ENCODE assay signal across 1 cellular context in the genomic region with DNA sequence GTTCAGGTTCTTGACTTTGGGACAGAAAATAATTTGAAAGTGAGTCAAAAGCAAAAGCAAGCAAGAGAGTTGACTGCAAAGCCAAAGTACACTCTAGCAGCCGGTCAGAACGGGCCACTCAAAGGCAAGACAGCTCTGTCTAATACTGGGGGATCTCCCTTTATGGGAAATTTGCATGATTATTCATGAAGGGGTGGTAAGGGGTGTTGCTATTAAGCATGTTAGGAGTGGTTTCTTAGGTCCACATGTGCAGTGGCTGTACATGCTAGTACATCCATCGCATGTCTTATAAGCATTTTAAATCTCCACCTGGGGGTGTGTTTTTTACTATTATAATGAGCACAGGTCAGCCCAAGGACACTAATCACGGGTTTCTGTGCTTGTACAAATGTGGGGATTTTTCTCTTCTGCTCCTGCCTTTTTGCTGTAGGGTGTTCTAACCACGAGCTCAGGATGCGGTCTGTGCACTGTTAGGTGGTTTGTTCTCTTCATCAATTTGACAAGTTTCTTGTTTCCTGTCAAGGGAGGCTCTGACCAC.
TF ChIP-seq lines count a peak whose summit lies in the region.

No MANE protein-coding gene starts in this region.

TF ChIP-seq in GM12878, 131 proteins besides CTCF, POLR2A, EP300 and RAD21 (continued from another document):
- TF ChIP-seq, protein P1, sequence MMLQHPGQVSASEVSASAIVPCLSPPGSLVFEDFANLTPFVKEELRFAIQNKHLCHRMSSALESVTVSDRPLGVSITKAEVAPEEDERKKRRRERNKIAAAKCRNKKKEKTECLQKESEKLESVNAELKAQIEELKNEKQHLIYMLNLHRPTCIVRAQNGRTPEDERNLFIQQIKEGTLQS (IDR thresholded peaks at IDR 0.05; ENCODE audit: borderline replicate concordance, extremely low read depth, low read depth, low read length): no peak
- TF ChIP-seq RBBP5 (conservative IDR thresholded peaks at IDR 0.05) (no peak), EGR1 (IDR thresholded peaks at IDR 0.05; ENCODE audit: borderline replicate concordance in 1 of 2, low read depth in 2 of 2, low read length in 2 of 2) (no peak), YBX1 (IDR thresholded peaks at IDR 0.05) (no peak), RFX5 (IDR thresholded peaks at IDR 0.05; ENCODE audit: low read depth, low read length) (no peak), TCF12 (IDR thresholded peaks at IDR 0.05; ENCODE audit: low read depth, low read length) (no peak), ZNF207 (IDR thresholded peaks at IDR 0.05; ENCODE audit: borderline replicate concordance) (no peak)
- TF ChIP-seq, protein P2, sequence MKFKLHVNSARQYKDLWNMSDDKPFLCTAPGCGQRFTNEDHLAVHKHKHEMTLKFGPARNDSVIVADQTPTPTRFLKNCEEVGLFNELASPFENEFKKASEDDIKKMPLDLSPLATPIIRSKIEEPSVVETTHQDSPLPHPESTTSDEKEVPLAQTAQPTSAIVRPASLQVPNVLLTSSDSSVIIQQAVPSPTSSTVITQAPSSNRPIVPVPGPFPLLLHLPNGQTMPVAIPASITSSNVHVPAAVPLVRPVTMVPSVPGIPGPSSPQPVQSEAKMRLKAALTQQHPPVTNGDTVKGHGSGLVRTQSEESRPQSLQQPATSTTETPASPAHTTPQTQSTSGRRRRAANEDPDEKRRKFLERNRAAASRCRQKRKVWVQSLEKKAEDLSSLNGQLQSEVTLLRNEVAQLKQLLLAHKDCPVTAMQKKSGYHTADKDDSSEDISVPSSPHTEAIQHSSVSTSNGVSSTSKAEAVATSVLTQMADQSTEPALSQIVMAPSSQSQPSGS (IDR thresholded peaks at IDR 0.05; ENCODE audit: low read length): no peak
- TF ChIP-seq, protein P3, sequence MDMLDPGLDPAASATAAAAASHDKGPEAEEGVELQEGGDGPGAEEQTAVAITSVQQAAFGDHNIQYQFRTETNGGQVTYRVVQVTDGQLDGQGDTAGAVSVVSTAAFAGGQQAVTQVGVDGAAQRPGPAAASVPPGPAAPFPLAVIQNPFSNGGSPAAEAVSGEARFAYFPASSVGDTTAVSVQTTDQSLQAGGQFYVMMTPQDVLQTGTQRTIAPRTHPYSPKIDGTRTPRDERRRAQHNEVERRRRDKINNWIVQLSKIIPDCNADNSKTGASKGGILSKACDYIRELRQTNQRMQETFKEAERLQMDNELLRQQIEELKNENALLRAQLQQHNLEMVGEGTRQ (IDR thresholded peaks at IDR 0.05; ENCODE audit: borderline replicate concordance, low read depth, low read length): no peak
